ENCODE assay signal across 8 cellular contexts in the genomic region with DNA sequence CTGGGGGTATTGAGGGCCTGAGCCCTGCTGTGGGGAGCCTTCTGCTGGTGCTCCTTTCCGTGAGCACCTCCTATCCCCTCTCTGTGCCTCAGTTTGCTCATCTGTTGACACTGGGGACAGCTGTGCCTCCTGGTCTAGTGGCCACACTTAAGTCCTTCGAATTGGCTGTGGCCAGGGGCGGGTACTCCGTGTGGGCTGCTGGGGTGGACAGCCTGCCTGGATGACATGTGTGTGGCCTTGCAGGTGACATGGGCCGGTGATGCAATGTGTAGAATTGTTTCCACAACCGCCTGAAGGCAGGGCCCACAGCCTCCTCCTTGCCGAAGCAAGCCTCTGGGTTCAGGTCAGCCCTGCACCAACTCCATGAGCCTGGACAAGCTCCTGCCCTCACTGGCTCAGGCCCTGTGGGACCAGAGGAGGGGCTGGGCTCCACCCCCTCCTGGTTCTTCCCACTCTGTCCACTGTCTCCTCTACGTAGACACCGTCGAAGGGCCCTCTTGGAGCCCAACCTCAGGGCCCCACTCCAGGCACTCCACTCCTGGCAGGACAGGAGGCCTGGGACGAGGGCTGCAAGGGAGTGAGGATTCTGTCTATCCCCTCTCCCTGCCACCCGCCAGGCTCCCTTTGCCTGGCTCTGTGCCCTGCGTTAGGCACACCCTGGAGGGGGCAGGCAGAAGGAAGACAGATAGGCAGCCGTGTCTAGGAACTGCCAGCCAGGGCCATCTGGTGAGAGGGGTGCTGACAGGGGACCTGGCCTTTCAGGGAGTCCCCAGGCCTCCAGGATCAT. TPM values are rescaled to one million over a fixed set of nuclear protein-coding genes. Genes with fewer than 3 reads are reported as not detected.
DNase-seq lines count a peak whose midpoint lies in the region; ATAC-seq and TF ChIP-seq lines count a peak whose summit lies in the region.

No MANE protein-coding gene starts in this region.

- H3K9me3 ChIP-seq in CD4-positive, alpha-beta T cell (ENCODE audit: control insufficient read depth, low read length): no peaks in the 10 kb centered on the region
- no peaks in the 10 kb centered on the region for H3K9me3 ChIP-seq in MG63
- H3K9me3 ChIP-seq in iPS-18c (ENCODE audit: control insufficient read depth, insufficient read depth, low read length): no peaks in the 10 kb centered on the region

- 22 to 31% (median 26%) methylated on average over 14 of the region's 14 CpGs for WGBS in adipose tissue, 3 donors

- peaks cover 4% of the 10 kb centered on the region; the same call in 1 of the 2 replicates for H3K36me3 ChIP-seq in MG63

- no peak overlapping the region for H3K27ac ChIP-seq in CD4-positive, alpha-beta T cell (ENCODE audit: low read depth, low read length)
- H3K27ac ChIP-seq in adipose tissue (ENCODE audit: low read depth, low read length): peak overlapping the region; percentile 2

- no peak for TF ChIP-seq CTCF in CD4-positive, alpha-beta T cell (IDR thresholded peaks at IDR 0.05)

- H3K27ac Mint-ChIP-seq in CD4-positive, alpha-beta T cell: peak overlapping the region; percentile 72
- H3K27ac Mint-ChIP-seq in stimulated activated memory B cell treated with anti-CD40 and anti-IgM and Interleukin-4, amounts not matched to agents 10 μg/mL and 1 μg/mL and 100 μg/mL, for 72 hours: peak overlapping the region; percentile 46

- peak in 1 of 10 experiments; percentile 34 for DNase-seq in CD4-positive, alpha-beta T cell
- peak; percentile 52 for DNase-seq in MG63
- DNase-seq in iPS-NIHi7 (ENCODE audit: extremely low spot score): no peak
- DNase-seq in activated gamma-delta T cell treated with Interleukin-2 at 50 U/mL for 16 hours: no peak

- CTCF ChIA-PET in CD4-positive, alpha-beta T cell (lab: Charles Lee): no interaction called here

- H3K27me3 ChIP-seq in CD4-positive, alpha-beta T cell (ENCODE audit: control insufficient read depth, insufficient read depth, low read length): no peaks in the 10 kb centered on the region
- no peaks in the 10 kb centered on the region for H3K27me3 ChIP-seq in MG63

- H3K27me3 Mint-ChIP-seq in CD4-positive, alpha-beta T cell: no peaks in the 10 kb centered on the region
- H3K27me3 Mint-ChIP-seq in stimulated activated memory B cell treated with anti-CD40 and anti-IgM and Interleukin-4, amounts not matched to agents 10 μg/mL and 1 μg/mL and 100 μg/mL, for 72 hours: no peaks in the 10 kb centered on the region

- H3K4me1 Mint-ChIP-seq in CD4-positive, alpha-beta T cell (ENCODE audit: low read depth): peaks cover 49% of the 10 kb centered on the region
- H3K4me1 Mint-ChIP-seq in stimulated activated memory B cell treated with anti-CD40 and anti-IgM and Interleukin-4, amounts not matched to agents 10 μg/mL and 1 μg/mL and 100 μg/mL, for 72 hours: peaks cover 80% of the 10 kb centered on the region

- no peaks in the 10 kb centered on the region for H3K9me3 Mint-ChIP-seq in CD4-positive, alpha-beta T cell
- no peaks in the 10 kb centered on the region for H3K9me3 Mint-ChIP-seq in stimulated activated memory B cell treated with anti-CD40 and anti-IgM and Interleukin-4, amounts not matched to agents 10 μg/mL and 1 μg/mL and 100 μg/mL, for 72 hours

- H3K4me3 Mint-ChIP-seq in CD4-positive, alpha-beta T cell: peak overlapping the region; percentile 84
- H3K4me3 Mint-ChIP-seq in stimulated activated memory B cell treated with anti-CD40 and anti-IgM and Interleukin-4, amounts not matched to agents 10 μg/mL and 1 μg/mL and 100 μg/mL, for 72 hours: peak overlapping the region; percentile 81

- H3K4me3 ChIP-seq in MG63 (peak overlapping the region; percentile 57), iPS-18c (ENCODE audit: insufficient read depth, low read depth, low read length) (peak overlapping the region; percentile 53; the same call in 1 of the 2 replicates)

- POLR2A ChIA-PET in CD4-positive, alpha-beta T cell (lab: Charles Lee): no interaction called here

- ATAC-seq in CD4-positive, alpha-beta T cell (ENCODE audit: poor library complexity): no peak
- no peak for ATAC-seq in stimulated activated memory B cell treated with anti-CD40 and anti-IgM and Interleukin-4, amounts not matched to agents 10 μg/mL and 1 μg/mL and 100 μg/mL, for 72 hours
- ATAC-seq in HG02852 (IDR thresholded peaks at IDR 0.05; ENCODE audit: unreplicated experiment): no peak

- intact Hi-C loops in CD4-positive, alpha-beta T cell (cut with DNase I, micrococcal nuclease): loop anchor here (5.0 to 10.0 kb wide), 2 partner anchors 37 to 51 kb away; a partner anchor contains a TSS

- H3K36me3 Mint-ChIP-seq in CD4-positive, alpha-beta T cell (ENCODE audit: low read depth): no peaks in the 10 kb centered on the region
- H3K36me3 Mint-ChIP-seq in stimulated activated memory B cell treated with anti-CD40 and anti-IgM and Interleukin-4, amounts not matched to agents 10 μg/mL and 1 μg/mL and 100 μg/mL, for 72 hours: no peaks in the 10 kb centered on the region

RNA-seq across cellular contexts. Expression of a gene that starts 1.2 kb away (rescaled TPM):
- 10 to 100 TPM; 30.1 to 30.5 TPM for total RNA-seq in CD4-positive, alpha-beta T cell
- 9.0 and 9.6 TPM in 2 replicates for total RNA-seq in MG63 (2014; rRNA removed; shearing (Covaris generic); ENCODE audit: low replicate concordance)
- 10 to 100 TPM; 12.0 to 37.1 (median 24.5) TPM for polyA plus RNA-seq in adipose tissue

RNA-seq across cellular contexts. Expression of a gene that starts 38.0 kb away (rescaled TPM):
- 10 to 100 TPM; 43.8 to 49.1 TPM for total RNA-seq in CD4-positive, alpha-beta T cell
- total RNA-seq in MG63 (2014; rRNA removed; shearing (Covaris generic); ENCODE audit: low replicate concordance): 32.5 and 78.0 TPM in 2 replicates
- 10 to 100 TPM; 18.2 to 52.9 (median 52.5) TPM for polyA plus RNA-seq in adipose tissue

RNA-seq across cellular contexts. Expression of a gene that starts 49.5 kb away (rescaled TPM):
- total RNA-seq in CD4-positive, alpha-beta T cell: 100 to 1,000 TPM; 153 TPM
- total RNA-seq in MG63 (2014; rRNA removed; shearing (Covaris generic); ENCODE audit: low replicate concordance): 62.5 and 77.3 TPM in 2 replicates
- polyA plus RNA-seq in adipose tissue: 100 to 1,000 TPM in 2 of 3 donors, 10 to 100 TPM in 1; 66.5 to 270 (median 154) TPM
